16 cellular contexts compared by ENCODE assay signal in the genomic region with DNA sequence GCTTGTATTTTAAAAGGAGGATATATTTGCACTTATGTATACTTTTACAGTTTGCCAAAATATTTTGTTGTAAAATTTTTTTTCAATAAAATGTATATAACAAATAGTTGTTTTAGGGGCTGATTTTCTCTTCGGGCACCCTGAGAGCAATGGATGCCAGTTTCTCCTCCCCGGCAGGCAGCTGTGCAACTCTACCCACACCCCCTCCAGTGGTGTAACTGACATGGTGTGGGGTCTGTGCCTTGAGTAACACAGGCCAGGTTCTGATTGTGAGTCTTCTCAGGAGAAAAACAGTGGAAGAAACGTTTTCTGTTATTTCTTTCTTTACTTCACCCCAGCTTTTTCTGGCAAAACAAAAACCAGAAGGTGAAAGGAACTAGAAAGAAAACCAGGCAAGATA. TPM values are rescaled to one million over a fixed set of nuclear protein-coding genes. Genes with fewer than 3 reads are reported as not detected.
DNase-seq lines count a peak whose midpoint lies in the region; ATAC-seq and TF ChIP-seq lines count a peak whose summit lies in the region.
"Had no signal": no experiment of that assay in that cellular context is flagged by ENCODE, and none has a peak within 500 bp of the region (broad histone marks: within the 10 kb centered on the region; RNA-seq: fewer than 3 reads in every experiment).

No MANE protein-coding gene starts in this region.

- H3K4me2 ChIP-seq in trophoblast cell (ENCODE audit: low read length), result no peak overlapping the region

- H3K23ac ChIP-seq in trophoblast cell (ENCODE audit: low read length), result no peak overlapping the region

- H2BK120ac ChIP-seq in trophoblast cell (ENCODE audit: insufficient read depth, low read length, poor library complexity), result no peak overlapping the region

- H3K4me1 ChIP-seq in Peyer's patch (peaks cover 0 to 7% (median 3%) of the 10 kb centered on the region in 4 donors), muscle layer of colon (ENCODE audit: insufficient read depth, low read length) (peaks cover 8% of the 10 kb centered on the region), upper lobe of left lung (peaks cover 4 to 25% (median 16%) of the 10 kb centered on the region in 4 donors), right cardiac atrium (ENCODE audit: control insufficient read depth, insufficient read depth, low read length) (no peaks in the 10 kb centered on the region), trophoblast cell (ENCODE audit: control insufficient read depth in 1 of 2, insufficient read depth in 2 of 2, low read length in 2 of 2) (peaks cover 4 to 8% of the 10 kb centered on the region in 2 experiments)
- H3K4me1 ChIP-seq: BE2C had no signal

- H2AFZ ChIP-seq in trophoblast cell (ENCODE audit: insufficient read depth, low read length, poor library complexity), result no peak overlapping the region

- H2BK12ac ChIP-seq in trophoblast cell (ENCODE audit: low read length), result no peak overlapping the region

- no peak overlapping the region for H3K4ac ChIP-seq in trophoblast cell (ENCODE audit: low read depth, low read length)

- no peak for TF ChIP-seq CTCF in Peyer's patch (IDR thresholded peaks at IDR 0.05)
- no peak for TF ChIP-seq CTCF in upper lobe of left lung (IDR thresholded peaks at IDR 0.05)

- H3K9ac ChIP-seq in muscle layer of colon (ENCODE audit: low read length) (peak overlapping the region; percentile 91), trophoblast cell (ENCODE audit: low read length) (no peak overlapping the region)

- no peaks in the 10 kb centered on the region for H3K79me2 ChIP-seq in trophoblast cell (ENCODE audit: control insufficient read depth, insufficient read depth, low read length, poor library complexity)

- H3K27me3 ChIP-seq in Peyer's patch (peaks cover 0 to 21% of the 10 kb centered on the region in 2 donors), muscle layer of colon (ENCODE audit: control insufficient read depth in 1 of 2, insufficient read depth in 2 of 2, low read length in 2 of 2) (peaks cover 0 to 21% of the 10 kb centered on the region in 2 donors), upper lobe of left lung (peaks cover 0 to 46% (median 20%) of the 10 kb centered on the region in 4 donors), right cardiac atrium (ENCODE audit: control insufficient read depth, insufficient read depth) (no peaks in the 10 kb centered on the region), trophoblast cell (ENCODE audit: insufficient read depth, low read length) (peaks cover 55% of the 10 kb centered on the region)

- H3K27ac ChIP-seq in Peyer's patch (peak overlapping the region in 3 of 4 donors; percentile 27 to 90 (median 72)), muscle layer of colon (ENCODE audit: low read depth, low read length) (peak overlapping the region; percentile 90), upper lobe of left lung (peak overlapping the region; percentile 26 to 51 (median 39)), caudate nucleus (ENCODE audit: low read depth, low read length) (no peak overlapping the region), right cardiac atrium (ENCODE audit: low read length) (no peak overlapping the region), trophoblast cell (ENCODE audit: low read depth, low read length) (no peak overlapping the region)

- ATAC-seq in upper lobe of left lung (ENCODE audit: low FRiP score in 2 of 2) (no peak), right cardiac atrium (no peak)
- ATAC-seq: CD8-positive, alpha-beta T cell had no signal

- no peak for TF ChIP-seq EP300 in upper lobe of left lung (IDR thresholded peaks at IDR 0.05)

- H3K4me3 ChIP-seq in Peyer's patch (peak overlapping the region in 1 of 4 donors; percentile 61), muscle layer of colon (ENCODE audit: low read depth in 1 of 2, low read length in 2 of 2) (peak overlapping the region in 1 of 2 donors; percentile 46), upper lobe of left lung (peak overlapping the region in 1 of 4 donors; percentile 1), right cardiac atrium (ENCODE audit: low read length) (no peak overlapping the region), trophoblast cell (ENCODE audit: low read depth, low read length) (no peak overlapping the region)

- no peak overlapping the region for H4K8ac ChIP-seq in trophoblast cell (ENCODE audit: low read depth, low read length)

- TF ChIP-seq POLR2A in Peyer's patch (IDR thresholded peaks at IDR 0.05) (no peak), upper lobe of left lung (IDR thresholded peaks at IDR 0.05) (no peak)

- no peaks in the 10 kb centered on the region for H3K36me3 ChIP-seq in Peyer's patch
- H3K36me3 ChIP-seq in muscle layer of colon (ENCODE audit: insufficient read depth, low read length), result peaks cover 12% of the 10 kb centered on the region
- H3K36me3 ChIP-seq in upper lobe of left lung, result no peaks in the 10 kb centered on the region
- no peaks in the 10 kb centered on the region for H3K36me3 ChIP-seq in trophoblast cell (ENCODE audit: control insufficient read depth in 1 of 2, insufficient read depth in 2 of 2, low read length in 2 of 2)
- H3K36me3 ChIP-seq: BE2C had no signal

- no peak overlapping the region for H3K14ac ChIP-seq in trophoblast cell (ENCODE audit: low read length)

- WGBS in upper lobe of left lung, 2 donors, result 37 to 43% methylated on average over 3 of the region's 3 CpGs
- 56% methylated on average over 3 of the region's 3 CpGs for WGBS in right cardiac atrium
- no CpG with 5 or more reads among the region's 3 CpGs for WGBS in trophoblast cell (ENCODE audit: extremely low coverage, insufficient coverage, insufficient read length)

- no peaks in the 10 kb centered on the region for H3K79me1 ChIP-seq in trophoblast cell (ENCODE audit: low read length)

- no peak overlapping the region for H4K12ac ChIP-seq in trophoblast cell (ENCODE audit: low read depth, low read length)

- H2AK5ac ChIP-seq in trophoblast cell (ENCODE audit: low read length), result no peak overlapping the region

- H3K9me3 ChIP-seq in Peyer's patch (no peaks in the 10 kb centered on the region), muscle layer of colon (ENCODE audit: low read length) (no peaks in the 10 kb centered on the region), upper lobe of left lung (no peaks in the 10 kb centered on the region), right cardiac atrium (ENCODE audit: control insufficient read depth, low read length) (no peaks in the 10 kb centered on the region), trophoblast cell (ENCODE audit: insufficient read depth, low read depth, low read length) (peaks cover 5% of the 10 kb centered on the region)
- H3K9me3 ChIP-seq: BE2C had no signal

- intact Hi-C loops in right cardiac atrium (cut with DNase I), result loop anchor here in 3 of 4 donors (5.0 to 10.0 kb wide), 4 partner anchors 483 to 803 kb away; no protein-coding TSS in a partner anchor

- H4K91ac ChIP-seq in trophoblast cell (ENCODE audit: low read depth, low read length), result no peak overlapping the region

- H3K18ac ChIP-seq in trophoblast cell (ENCODE audit: low read length), result no peak overlapping the region

- H2BK5ac ChIP-seq in trophoblast cell (ENCODE audit: low read depth, low read length, poor library complexity), result no peak overlapping the region

- DNase-seq in Peyer's patch (no peak), fibroblast of gingiva (ENCODE audit: low read depth) (peak; percentile 63), upper lobe of left lung (no peak), COLO668 (lab: John Stamatoyannopoulos, UW; ENCODE audit: unreplicated experiment) (no peak), caudate nucleus (lab: John Stamatoyannopoulos, UW) (no peak), right cardiac atrium (no peak), trophoblast cell (no peak)
- DNase-seq: BE2C; CD8-positive, alpha-beta T cell; HCEC 1CT; MV-4-11; NCI-H1436 treated with DMSO at 0.1 percent for 48 hours; NCI-H2081 treated with DMSO at 0.1 percent for 48 hours; NCI-H226; NK-92 treated with Interleukin-12 subunit alpha and Interleukin-12 subunit beta, amount 100 ng/mL, for 24 hours had no signal

RNA-seq across cellular contexts. Expression of a gene that starts 6.1 kb away (rescaled TPM):
- 10 to 100 TPM in 1 of 4 donors, 1 to 10 TPM in 3; 4.0 to 14.0 (median 8.0) TPM for total RNA-seq in Peyer's patch
- 10 to 100 TPM in 2 of 6 donors, 1 to 10 TPM in 4; 5.5 to 17.7 (median 8.8) TPM for total RNA-seq in upper lobe of left lung
- under 1 TPM in 3 of 4 donors, not detected in 1; 0.31 to 0.78 (median 0.53) TPM for total RNA-seq in right cardiac atrium
- polyA plus RNA-seq in right cardiac atrium, result 0.43 TPM
- polyA plus RNA-seq in trophoblast cell (2013), result 1.0 and 1.1 TPM in 2 replicates
- total RNA-seq: CD8-positive, alpha-beta T cell had no signal

Comparison
In these comparisons a context has a peak if more than half of its experiments do, and no peak if none do; other contexts are left out.
1. H3K27ac ChIP-seq: peak in Peyer's patch (3 of 4), muscle layer of colon (single experiment) and upper lobe of left lung (4 of 4); none in caudate nucleus (single experiment), right cardiac atrium (single experiment) and trophoblast cell (single experiment).